ENCODE assay signal across 11 cellular contexts in the genomic region with DNA sequence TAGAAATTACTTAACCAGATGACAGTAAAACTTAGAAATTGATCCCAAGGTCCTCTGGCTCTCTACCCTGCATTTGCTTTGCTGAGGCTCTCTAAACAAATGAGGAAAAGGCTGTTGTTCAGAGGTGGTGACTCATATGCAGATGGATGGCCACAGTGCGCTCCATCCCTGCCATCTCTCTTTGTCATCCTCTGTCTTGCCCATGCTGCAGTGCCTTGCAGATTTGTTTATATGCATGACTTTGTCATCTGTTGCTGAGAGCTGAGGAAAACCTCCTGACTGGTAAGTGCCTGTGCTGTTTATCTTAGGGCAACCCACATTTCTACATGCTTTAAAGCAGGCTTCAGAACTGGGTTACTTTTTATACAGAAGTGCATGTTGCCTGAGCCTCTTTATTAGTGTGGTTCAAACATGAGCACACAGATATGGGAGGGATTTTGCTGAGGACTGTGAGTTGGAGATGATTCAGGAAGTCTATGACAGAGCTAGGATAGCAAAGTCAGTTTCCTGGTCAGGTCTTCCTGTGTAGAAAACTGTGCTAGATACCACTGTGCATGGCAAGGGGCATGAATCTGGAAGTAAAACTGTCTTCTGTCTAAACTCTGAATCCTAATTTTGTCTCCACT. TPM values are rescaled to one million over a fixed set of nuclear protein-coding genes. Genes with fewer than 3 reads are reported as not detected.
DNase-seq lines count a peak whose midpoint lies in the region; ATAC-seq and TF ChIP-seq lines count a peak whose summit lies in the region.
"Had no signal": no experiment of that assay in that cellular context is flagged by ENCODE, and none has a peak within 500 bp of the region (broad histone marks: within the 10 kb centered on the region; RNA-seq: fewer than 3 reads in every experiment).

No MANE protein-coding gene starts in this region.

- no peak overlapping the region for H2AFZ ChIP-seq in mesenchymal stem cell (ENCODE audit: low read depth, low read length)
- H2AFZ ChIP-seq: parathyroid adenoma had no signal

- H4K91ac ChIP-seq in mesenchymal stem cell (ENCODE audit: low read length), result no peak overlapping the region

- H3K14ac ChIP-seq in mesenchymal stem cell (ENCODE audit: low read length in 2 of 2), result no peak overlapping the region

- H3K4ac ChIP-seq in mesenchymal stem cell (ENCODE audit: low read depth in 1 of 2, low read length in 2 of 2), result no peak overlapping the region

- TF ChIP-seq CTCF in right atrium auricular region (IDR thresholded peaks at IDR 0.05), result no peak

- no peak overlapping the region for H4K8ac ChIP-seq in mesenchymal stem cell (ENCODE audit: low read length)

- H3K27ac ChIP-seq in right atrium auricular region (peak overlapping the region in 1 of 2 donors; percentile 81), mesenchymal stem cell (ENCODE audit: low read length, poor library complexity, severe bottlenecking) (no peak overlapping the region), aorta (ENCODE audit: low read depth in 1 of 2, low read length in 2 of 2) (peak overlapping the region; percentile 54 to 69)

- 0% methylated on average over 1 of the region's 1 CpG for WGBS in mesenchymal stem cell
- 42 to 60% methylated on average over 1 of the region's 1 CpG for WGBS in aorta, 2 donors

- H3K4me1 ChIP-seq in right atrium auricular region (peaks cover 0 to 41% of the 10 kb centered on the region in 2 donors), mesenchymal stem cell (ENCODE audit: control insufficient read depth, insufficient read depth, low read depth, low read length) (peaks cover 6% of the 10 kb centered on the region), aorta (ENCODE audit: control insufficient read depth in 1 of 2, insufficient read depth in 2 of 2, low read length in 2 of 2) (peaks cover 3 to 8% of the 10 kb centered on the region in 2 donors)

- H3K9ac ChIP-seq in mesenchymal stem cell (ENCODE audit: low read length), result peak overlapping the region; percentile 83
- H3K9ac ChIP-seq: parathyroid adenoma had no signal

- no peak overlapping the region for H2BK15ac ChIP-seq in mesenchymal stem cell (ENCODE audit: low read depth, poor library complexity, severe bottlenecking)

- H3K4me2 ChIP-seq in mesenchymal stem cell (ENCODE audit: low read length, poor library complexity, severe bottlenecking), result no peak overlapping the region

- peaks cover 1% of the 10 kb centered on the region for H3K79me1 ChIP-seq in mesenchymal stem cell (replicated peaks; ENCODE audit: low read length, poor library complexity, severe bottlenecking)

- DNase-seq in left ventricle myocardium superior, result no peak
- no peak for DNase-seq in right atrium auricular region (ENCODE audit: low spot score)
- peak; percentile 77 for DNase-seq in dermis blood vessel endothelial cell
- DNase-seq in mesenchymal stem cell, result peak; percentile 99
- no peak for DNase-seq in aorta
- no peak for DNase-seq in stimulated activated CD4-positive, alpha-beta T cell treated with anti-CD3 and anti-CD28 coated beads, Interleukin-2, amount 100 ng/mL, for 24 hours
- no peak for DNase-seq in RPMI8226
- DNase-seq: DMS153, NCI-H510A treated with DMSO at 0.1 percent for 48 hours had no signal

- H3K36me3 ChIP-seq in right atrium auricular region (no peaks in the 10 kb centered on the region), mesenchymal stem cell (ENCODE audit: control insufficient read depth in 1 of 2, insufficient read depth in 2 of 2, low read depth in 1 of 2, low read length in 2 of 2) (no peaks in the 10 kb centered on the region), aorta (ENCODE audit: control insufficient read depth in 1 of 2, insufficient read depth in 2 of 2, low read length in 1 of 2) (no peaks in the 10 kb centered on the region)

- no peak overlapping the region for H2BK12ac ChIP-seq in mesenchymal stem cell (ENCODE audit: low read length in 2 of 2)

- H2BK5ac ChIP-seq in mesenchymal stem cell (ENCODE audit: low read depth, low read length, poor library complexity, severe bottlenecking), result no peak overlapping the region

- H3K18ac ChIP-seq in mesenchymal stem cell (ENCODE audit: low read depth in 1 of 2, low read length in 2 of 2), result peak overlapping the region in 1 of 2 experiments; percentile 60

- intact Hi-C loops in left ventricle myocardium superior (cut with micrococcal nuclease), result loop anchor here (5.0 kb wide), 1 partner anchor 64 kb away; no protein-coding TSS in a partner anchor
- intact Hi-C loops in aorta (cut with DNase I), result no loop called here

- H3K4me3 ChIP-seq in right atrium auricular region (no peak overlapping the region), mesenchymal stem cell (ENCODE audit: insufficient read depth in 1 of 2, low read depth in 1 of 2, low read length in 2 of 2) (no peak overlapping the region), aorta (ENCODE audit: low read length in 2 of 2) (no peak overlapping the region)

- no peak overlapping the region for H2BK120ac ChIP-seq in mesenchymal stem cell (ENCODE audit: low read depth, low read length)

- H3K9me3 ChIP-seq in right atrium auricular region, result peaks cover 0 to 2% of the 10 kb centered on the region in 2 donors
- H3K9me3 ChIP-seq in mesenchymal stem cell (ENCODE audit: control insufficient read depth, low read length), result peaks cover 1% of the 10 kb centered on the region
- no peaks in the 10 kb centered on the region for H3K9me3 ChIP-seq in aorta (ENCODE audit: control insufficient read depth, low read length)

- no peaks in the 10 kb centered on the region for H3K27me3 ChIP-seq in right atrium auricular region
- H3K27me3 ChIP-seq in mesenchymal stem cell (ENCODE audit: control insufficient read depth in 1 of 2, insufficient read depth in 1 of 2, low read length in 2 of 2), result peaks cover 0 to 23% of the 10 kb centered on the region in 2 experiments
- no peaks in the 10 kb centered on the region for H3K27me3 ChIP-seq in aorta (ENCODE audit: control insufficient read depth in 1 of 2, insufficient read depth in 2 of 2, low read length in 1 of 2)

- ATAC-seq in left ventricle myocardium superior (peak; percentile 10), aorta (ENCODE audit: low FRiP score) (peak; percentile 47), GM19455 (IDR thresholded peaks at IDR 0.05; ENCODE audit: unreplicated experiment) (no peak)

- H2AK5ac ChIP-seq in mesenchymal stem cell (ENCODE audit: low read length, severe bottlenecking), result no peak overlapping the region

- H3K23ac ChIP-seq in mesenchymal stem cell (ENCODE audit: low read length in 2 of 2), result no peak overlapping the region

RNA-seq across cellular contexts. Expression of a gene that starts 57.4 kb away (rescaled TPM):
- 18.3 TPM for total RNA-seq in left ventricle myocardium superior
- total RNA-seq in right atrium auricular region, result 10 to 100 TPM; 28.5 to 38.1 TPM
- 14.4 and 49.5 TPM in 2 replicates for total RNA-seq in dermis blood vessel endothelial cell
- 56.5 TPM for polyA plus RNA-seq in mesenchymal stem cell (2013, experiment 1 of 2)
- 57.3 TPM for polyA plus RNA-seq in mesenchymal stem cell (2013, experiment 2 of 2)
- total RNA-seq in aorta, result 100 to 1,000 TPM in 1 of 2 donors, 10 to 100 TPM in 1; 94.9 to 102 TPM
- 10 to 100 TPM; 22.2 to 56.8 TPM for polyA plus RNA-seq in aorta

Comparison
In these comparisons a context has a peak if more than half of its experiments do, and no peak if none do; other contexts are left out.
1. DNase-seq: peak in dermis blood vessel endothelial cell (single experiment) and mesenchymal stem cell (single experiment); none in left ventricle myocardium superior (single experiment), right atrium auricular region (single experiment), aorta (0 of 2), stimulated activated CD4-positive, alpha-beta T cell treated with anti-CD3 and anti-CD28 coated beads, Interleukin-2, amount 100 ng/mL, for 24 hours (0 of 2) and RPMI8226 (single experiment).